9 cellular contexts compared by ENCODE assay signal in genomic region chr10:18607503-18607902, GRCh38. TPM values are rescaled to one million over a fixed set of nuclear protein-coding genes. Genes with fewer than 3 reads are reported as not detected.
DNase-seq lines count a peak whose midpoint lies in the region; ATAC-seq and TF ChIP-seq lines count a peak whose summit lies in the region.
"Had no signal": no experiment of that assay in that cellular context is flagged by ENCODE, and none has a peak within 500 bp of the region (broad histone marks: within the 10 kb centered on the region; RNA-seq: fewer than 3 reads in every experiment).

No MANE protein-coding gene starts in this region.

- peak overlapping the region; percentile 32 for H3K27ac ChIP-seq in osteoblast (ENCODE audit: low read depth, low read length)

- no peaks in the 10 kb centered on the region for H3K79me2 ChIP-seq in osteoblast (ENCODE audit: insufficient read depth, low read length)

- DNase-seq in NCI-H1105 (lab: John Stamatoyannopoulos, UW) (peak; percentile 3), NCI-H1105 treated with DMSO at 0.1 percent for 48 hours (lab: John Stamatoyannopoulos, UW) (no peak), HS-27A (ENCODE audit: low read depth) (peak; percentile 68), amniotic stem cell (lab: John Stamatoyannopoulos, UW) (peak; percentile 44), osteoblast (ENCODE audit: insufficient read length, low spot score, missing footprints) (peak; percentile 89), GM19238 (ENCODE audit: insufficient read length, low spot score) (no peak), NCI-H187 treated with DMSO at 0.1 percent for 48 hours (lab: John Stamatoyannopoulos, UW) (no peak)
- DNase-seq: retina had no signal

- H3K4me1 ChIP-seq in osteoblast (ENCODE audit: insufficient read depth, low read length): peaks cover 35% of the 10 kb centered on the region

- H3K4me3 ChIP-seq in osteoblast (ENCODE audit: insufficient read depth, low read length): no peak overlapping the region

- no peak for TF ChIP-seq CTCF in osteoblast (IDR thresholded peaks at IDR 0.05; ENCODE audit: extremely low read depth, low read depth, low read length)

- no peak overlapping the region for H2AFZ ChIP-seq in osteoblast (ENCODE audit: low read length)

- no peak for ATAC-seq in GM19395 (IDR thresholded peaks at IDR 0.05; ENCODE audit: unreplicated experiment)

- H3K36me3 ChIP-seq in osteoblast (ENCODE audit: insufficient read depth, low read length): no peaks in the 10 kb centered on the region

- H3K4me2 ChIP-seq in osteoblast (ENCODE audit: insufficient read depth, low read length): peak overlapping the region; percentile 22

- no peaks in the 10 kb centered on the region for H4K20me1 ChIP-seq in osteoblast (ENCODE audit: insufficient read depth, low read length)

- no peaks in the 10 kb centered on the region for H3K27me3 ChIP-seq in osteoblast (ENCODE audit: insufficient read depth, low read length)

- no peaks in the 10 kb centered on the region for H3K9me3 ChIP-seq in osteoblast (ENCODE audit: low read depth, low read length)

RNA-seq across cellular contexts. Expression of gene NSUN6, which starts 43.9 kb away (rescaled TPM):
- total RNA-seq in osteoblast: 4.7 and 6.8 TPM in 2 replicates

RNA-seq across cellular contexts. Expression of gene ARL5B, which starts 51.7 kb away (rescaled TPM):
- total RNA-seq in osteoblast: 19.5 and 19.7 TPM in 2 replicates

Comparison
In these comparisons a context has a peak if more than half of its experiments do, and no peak if none do; other contexts are left out.
1. DNase-seq: peak in NCI-H1105 (single experiment), HS-27A (single experiment), amniotic stem cell (single experiment) and osteoblast (single experiment); none in NCI-H1105 treated with DMSO at 0.1 percent for 48 hours (single experiment), GM19238 (single experiment) and NCI-H187 treated with DMSO at 0.1 percent for 48 hours (single experiment).